In genomic region chr5:154698681-154699275, GRCh38 we compare ENCODE assay signal across 22 cellular contexts.
"Had no signal": no experiment of that assay in that cellular context is flagged by ENCODE, and none has a peak within 500 bp of the region (broad histone marks: within the 10 kb centered on the region; RNA-seq: fewer than 3 reads in every experiment).

No MANE protein-coding gene starts in this region.

- H3K4me2 ChIP-seq: neural progenitor cell had no signal

- H3K36me3 ChIP-seq: ascending aorta, breast epithelium, neural progenitor cell, ovary, transverse colon had no signal

- ATAC-seq: activated T-helper 17 cell treated with anti-CD3 and anti-CD28 coated beads, Interleukin-2, amount 50 U/mL, for 72 hours; left ventricle myocardium superior; SK-N-SH treated with all-trans-retinoic acid at 6 μM for 48 hours had no signal

- H3K36me3 Mint-ChIP-seq: neural progenitor cell had no signal

- H3K27ac ChIP-seq: ascending aorta, breast epithelium, neural progenitor cell, ovary, skin epidermis, transverse colon had no signal

- H3K4me1 Mint-ChIP-seq: activated T-helper 17 cell treated with anti-CD3 and anti-CD28 coated beads, Interleukin-2, amount 50 U/mL, for 72 hours; neural progenitor cell had no signal

- H3K4me1 ChIP-seq: ascending aorta, breast epithelium, neural progenitor cell had no signal

- H3K4me3 Mint-ChIP-seq: activated T-helper 17 cell treated with anti-CD3 and anti-CD28 coated beads, Interleukin-2, amount 50 U/mL, for 72 hours; neural progenitor cell had no signal

- H3K27ac Mint-ChIP-seq: activated T-helper 17 cell treated with anti-CD3 and anti-CD28 coated beads, Interleukin-2, amount 50 U/mL, for 72 hours; neural progenitor cell had no signal

- H2AFZ ChIP-seq: neural progenitor cell had no signal

- H3K9ac ChIP-seq: neural progenitor cell had no signal

- H3K9me3 Mint-ChIP-seq: activated T-helper 17 cell treated with anti-CD3 and anti-CD28 coated beads, Interleukin-2, amount 50 U/mL, for 72 hours; neural progenitor cell had no signal

- H3K9me3 ChIP-seq: ascending aorta, breast epithelium, ovary, transverse colon had no signal

- H3K4me3 ChIP-seq: ascending aorta, breast epithelium, neural progenitor cell, ovary, skin epidermis, transverse colon had no signal

- DNase-seq: activated CD4-positive, alpha-beta T cell treated with anti-CD3 and anti-CD28 coated beads, Interleukin-2, amount 50 U/mL, for 4 hours; activated CD4-positive, CD25-positive, alpha-beta regulatory T cell treated with anti-CD3 and anti-CD28 coated beads, Interleukin-2, amount 50 U/mL, for 72 hours; activated naive CD4-positive, alpha-beta T cell treated with Interleukin-2 at 50 U/mL for 16 hours; activated T-cell treated with anti-CD3 and anti-CD28 coated beads for 4 hours; erythroblast; hippocampal formation; left ventricle myocardium superior; midbrain; ovary; stimulated activated CD4-positive, alpha-beta T cell treated with anti-CD3 and anti-CD28 coated beads, Interleukin-4, amount 100 ng/mL, for 4 hours; stimulated activated CD8-positive, alpha-beta memory T cell treated with anti-CD3 and anti-CD28 coated beads, Interleukin-4, amount 100 ng/mL, for 48 hours; stimulated activated naive CD4-positive, alpha-beta T cell treated with Interleukin-2 at 50 U/mL for 16 hours; substantia nigra; T-helper 1 cell; T1000; transverse colon had no signal

- H3K27me3 ChIP-seq: ascending aorta, breast epithelium, neural progenitor cell, ovary, transverse colon had no signal
